In genomic region chr13:51269039-51269438, GRCh38 we compare ENCODE assay signal across 23 cellular contexts. TPM values are rescaled to one million over a fixed set of nuclear protein-coding genes. Genes with fewer than 3 reads are reported as not detected.
A peak's percentile ranks its signal among the peaks of the same experiment; 100 is the strongest.
DNase-seq lines count a peak whose midpoint lies in the region; ATAC-seq, FAIRE-seq and TF ChIP-seq lines count a peak whose summit lies in the region.
"Had no signal": no experiment of that assay in that cellular context is flagged by ENCODE, and none has a peak within 500 bp of the region (broad histone marks: within the 10 kb centered on the region; RNA-seq: fewer than 3 reads in every experiment).

No MANE protein-coding gene starts in this region.

- DNase-seq in H9 (peak; percentile 3), amniotic epithelial cell (ENCODE audit: low read depth) (peak; percentile 86), fibroblast of villous mesenchyme (ENCODE audit: low read depth) (peak; percentile 72), NCI-H2171 (lab: John Stamatoyannopoulos, UW) (no peak), GM12892 (ENCODE audit: insufficient read length) (no peak), OCI-LY7 (ENCODE audit: low spot score) (no peak), T-cell (no peak)
- DNase-seq: activated CD4-positive, alpha-beta memory T cell treated with anti-CD3 and anti-CD28 coated beads for 36 hours; activated naive CD4-positive, alpha-beta T cell treated with anti-CD3 and anti-CD28 coated beads, Interleukin-2, amount 50 U/mL, for 16 hours; activated T-cell treated with anti-CD3 and anti-CD28 coated beads, Interleukin-2, amount 50 U/mL, for 1 hour; esophagus squamous epithelium; hippocampal formation; NCI-H1930; stimulated activated CD4-positive, alpha-beta T cell treated with anti-CD3 and anti-CD28 coated beads, Interleukin-4, amount 100 ng/mL, for 4 hours had no signal

- TF ChIP-seq CTCF in H9 (conservative IDR thresholded peaks at IDR 0.05) (no peak), fibroblast of villous mesenchyme (IDR thresholded peaks at IDR 0.05; ENCODE audit: insufficient read depth, low read depth, low read length) (no peak), OCI-LY7 (conservative IDR thresholded peaks at IDR 0.05; ENCODE audit: low read length) (no peak)

- no peak overlapping the region for H2BK5ac ChIP-seq in H9 (ENCODE audit: insufficient read length, low read length)

- H2BK15ac ChIP-seq in H9 (ENCODE audit: low read depth, low read length), result no peak overlapping the region

- peaks cover 12% of the 10 kb centered on the region; the same call in 1 of the 2 replicates for H3K4me1 ChIP-seq in H9 (ENCODE audit: insufficient read depth, low read length)
- peaks cover 37% of the 10 kb centered on the region for H3K4me1 ChIP-seq in skeletal muscle satellite cell (ENCODE audit: control insufficient read depth, insufficient read depth, low read length)
- no peaks in the 10 kb centered on the region for H3K4me1 ChIP-seq in OCI-LY7 (ENCODE audit: insufficient read depth, low read length, poor library complexity, severe bottlenecking)
- H3K4me1 ChIP-seq: BLaER1 treated with 17β-estradiol and CSF1 and Interleukin-3, amounts not matched to agents 10 nM and 100 nM; esophagus squamous epithelium had no signal

- H3K4me3 ChIP-seq in fibroblast of villous mesenchyme (ENCODE audit: low read depth, low read length) (no peak overlapping the region), skeletal muscle satellite cell (ENCODE audit: low read length) (peak overlapping the region; percentile 13), OCI-LY7 (ENCODE audit: low read depth, low read length, poor library complexity, severe bottlenecking) (no peak overlapping the region)
- H3K4me3 ChIP-seq: BLaER1 treated with 17β-estradiol and CSF1 and Interleukin-3, amounts not matched to agents 10 nM and 100 nM; esophagus squamous epithelium; smooth muscle cell had no signal

- H4K8ac ChIP-seq in H9 (replicated peaks; ENCODE audit: insufficient read length, low read depth, low read length), result no peak overlapping the region

- H3K9me2 ChIP-seq in OCI-LY7 (ENCODE audit: insufficient read depth, low read length), result no peaks in the 10 kb centered on the region

- no peak overlapping the region for H4K5ac ChIP-seq in H9 (ENCODE audit: insufficient read length, low read depth, low read length)

- peaks cover 8% of the 10 kb centered on the region for H3K79me1 ChIP-seq in H9 (ENCODE audit: insufficient read depth, low read depth, low read length, poor library complexity, severe bottlenecking)

- H3K27ac Mint-ChIP-seq in H9 (peak overlapping the region in 2 of 3 experiments; percentile 49 to 79; a peak in 3 of 7 replicates), T-cell (no peak overlapping the region)
- H3K27ac Mint-ChIP-seq: activated CD4-positive, alpha-beta memory T cell treated with anti-CD3 and anti-CD28 coated beads for 36 hours; memory B cell; natural killer cell treated with Interleukin-12 subunit alpha and Interleukin-12 subunit beta and Interleukin-15 and Interleukin-18, amount 100 ng/mL, for 72 hours had no signal

- no peak overlapping the region for H3K23ac ChIP-seq in H9 (ENCODE audit: insufficient read length, low read depth, low read length)

- no peak overlapping the region for H3K14ac ChIP-seq in H9 (ENCODE audit: insufficient read depth, low read length)

- H4K91ac ChIP-seq in H9 (ENCODE audit: insufficient read length, low read depth, low read length), result no peak overlapping the region

- no peak overlapping the region for H2BK20ac ChIP-seq in H9 (ENCODE audit: low read depth, low read length, poor library complexity, severe bottlenecking)

- H2AFZ ChIP-seq in H9 (ENCODE audit: low read length), result no peak overlapping the region
- no peak overlapping the region for H2AFZ ChIP-seq in OCI-LY7 (ENCODE audit: low read length)

- no peak overlapping the region for H2BK12ac ChIP-seq in H9 (ENCODE audit: insufficient read length, low read depth, low read length)

- H3T11ph ChIP-seq in H9 (ENCODE audit: low read length), result no peak overlapping the region

- peaks cover 7 to 36% (median 19%) of the 10 kb centered on the region in 3 experiments; a peak in 6 of 7 replicates for H3K36me3 Mint-ChIP-seq in H9 (ENCODE audit: insufficient read depth in 1 of 3, low read depth in 3 of 3)
- no peaks in the 10 kb centered on the region for H3K36me3 Mint-ChIP-seq in T-cell
- H3K36me3 Mint-ChIP-seq: activated CD4-positive, alpha-beta memory T cell treated with anti-CD3 and anti-CD28 coated beads for 36 hours; memory B cell; natural killer cell treated with Interleukin-12 subunit alpha and Interleukin-12 subunit beta and Interleukin-15 and Interleukin-18, amount 100 ng/mL, for 72 hours had no signal

- H3K36me3 ChIP-seq in skeletal muscle satellite cell (ENCODE audit: insufficient read depth, low read length) (no peaks in the 10 kb centered on the region), OCI-LY7 (ENCODE audit: insufficient read depth, low read length) (no peaks in the 10 kb centered on the region)
- H3K36me3 ChIP-seq: BLaER1 treated with 17β-estradiol and CSF1 and Interleukin-3, amounts not matched to agents 10 nM and 100 nM; esophagus squamous epithelium had no signal

- FAIRE-seq in GM12892 (lab: Jason Lieb, UNC), result no peak
- FAIRE-seq: bronchial epithelial cell, keratinocyte had no signal

- H2AK5ac ChIP-seq in H9 (ENCODE audit: insufficient read length, low read length), result no peak overlapping the region

- H3K4ac ChIP-seq in H9 (ENCODE audit: low read depth, low read length), result no peak overlapping the region

- H3K9ac ChIP-seq in H9 (ENCODE audit: extremely low read depth, insufficient read length, low read length) (no peak overlapping the region), skeletal muscle satellite cell (ENCODE audit: low read depth, low read length) (no peak overlapping the region)
- H3K9ac ChIP-seq: BLaER1 treated with 17β-estradiol and CSF1 and Interleukin-3, amounts not matched to agents 10 nM and 100 nM had no signal

- H3K27ac ChIP-seq in H9 (ENCODE audit: insufficient read length, low read depth, low read length) (no peak overlapping the region), OCI-LY7 (ENCODE audit: low read depth, low read length, poor library complexity, severe bottlenecking) (no peak overlapping the region)
- H3K27ac ChIP-seq: BLaER1 treated with 17β-estradiol and CSF1 and Interleukin-3, amounts not matched to agents 10 nM and 100 nM; esophagus squamous epithelium; VCaP had no signal

- CTCF ChIA-PET in OCI-LY7 (lab: Charles Lee; ENCODE audit: unreplicated experiment), result no interaction called here
- CTCF ChIA-PET in T-cell (lab: Charles Lee), result no interaction called here

- H3K9me3 Mint-ChIP-seq in H9, result no peaks in the 10 kb centered on the region
- no peaks in the 10 kb centered on the region for H3K9me3 Mint-ChIP-seq in T-cell
- H3K9me3 Mint-ChIP-seq: activated CD4-positive, alpha-beta memory T cell treated with anti-CD3 and anti-CD28 coated beads for 36 hours; memory B cell; natural killer cell treated with Interleukin-12 subunit alpha and Interleukin-12 subunit beta and Interleukin-15 and Interleukin-18, amount 100 ng/mL, for 72 hours had no signal

- H3K79me2 ChIP-seq in H9 (ENCODE audit: insufficient read depth, low read length) (no peaks in the 10 kb centered on the region; the same call in 1 of the 2 replicates), OCI-LY7 (ENCODE audit: insufficient read depth, low read depth, low read length) (no peaks in the 10 kb centered on the region)

- no peaks in the 10 kb centered on the region for H3K9me3 ChIP-seq in H9 (ENCODE audit: control insufficient read depth, low read depth, low read length)
- H3K9me3 ChIP-seq in skeletal muscle satellite cell (replicated peaks; ENCODE audit: low read length), result no peaks in the 10 kb centered on the region
- no peaks in the 10 kb centered on the region for H3K9me3 ChIP-seq in OCI-LY7 (ENCODE audit: low read length)
- H3K9me3 ChIP-seq: BLaER1 treated with 17β-estradiol and CSF1 and Interleukin-3, amounts not matched to agents 10 nM and 100 nM; esophagus squamous epithelium had no signal

- ATAC-seq in T-cell (replicated peaks in 1 of 4), result no peak
- ATAC-seq: natural killer cell treated with Interleukin-12 subunit alpha and Interleukin-12 subunit beta and Interleukin-15 and Interleukin-18, amount 100 ng/mL, for 72 hours; Right ventricle myocardium inferior had no signal

- POLR2A ChIA-PET in OCI-LY7 (lab: Charles Lee) (interaction anchor here (0.7 kb wide), 2 partner anchors 133 to 152 kb away, joined by 3 to 4 read pairs; no protein-coding TSS in a partner anchor), T-cell (lab: Charles Lee) (no interaction called here)

- H2BK120ac ChIP-seq in H9 (ENCODE audit: low read depth, low read length, poor library complexity, severe bottlenecking), result no peak overlapping the region

- H3K27me3 ChIP-seq in H9 (ENCODE audit: insufficient read depth, low read length) (no peaks in the 10 kb centered on the region), skeletal muscle satellite cell (ENCODE audit: control insufficient read depth, insufficient read depth, low read length) (peaks cover 7% of the 10 kb centered on the region)
- H3K27me3 ChIP-seq: BLaER1 treated with 17β-estradiol and CSF1 and Interleukin-3, amounts not matched to agents 10 nM and 100 nM; esophagus squamous epithelium had no signal

- TF ChIP-seq POLR2A in GM12892 (IDR thresholded peaks at IDR 0.05; ENCODE audit: low read depth, low read length), result no peak

- intact Hi-C loops in OCI-LY7 (cut with micrococcal nuclease; ENCODE audit: unreplicated experiment), result no loop called here

- H3K27me3 Mint-ChIP-seq in H9 (ENCODE audit: low read depth) (no peaks in the 10 kb centered on the region), T-cell (peaks cover 0 to 4% of the 10 kb centered on the region in 2 donors)
- H3K27me3 Mint-ChIP-seq: natural killer cell treated with Interleukin-12 subunit alpha and Interleukin-12 subunit beta and Interleukin-15 and Interleukin-18, amount 100 ng/mL, for 72 hours had no signal

- no peak overlapping the region for H3K56ac ChIP-seq in H9 (ENCODE audit: insufficient read length, low read depth, low read length)

- H3K18ac ChIP-seq in H9 (ENCODE audit: insufficient read length, low read depth, low read length), result no peak overlapping the region

- no peaks in the 10 kb centered on the region for H4K20me1 ChIP-seq in H9 (ENCODE audit: control insufficient read depth, insufficient read depth, insufficient read length)
- no peaks in the 10 kb centered on the region for H4K20me1 ChIP-seq in OCI-LY7 (ENCODE audit: insufficient read depth, low read length)
- H4K20me1 ChIP-seq: BLaER1 treated with 17β-estradiol and CSF1 and Interleukin-3, amounts not matched to agents 10 nM and 100 nM had no signal

- H3K4me2 ChIP-seq in H9 (ENCODE audit: insufficient read depth, insufficient read length, low read length) (no peak overlapping the region), skeletal muscle satellite cell (ENCODE audit: low read length) (peak overlapping the region; percentile 50), OCI-LY7 (ENCODE audit: low read length) (no peak overlapping the region)
- H3K4me2 ChIP-seq: BLaER1 treated with 17β-estradiol and CSF1 and Interleukin-3, amounts not matched to agents 10 nM and 100 nM; smooth muscle cell had no signal

- H3K23me2 ChIP-seq in H9 (ENCODE audit: insufficient read length, low read depth, low read length, poor library complexity, severe bottlenecking), result no peaks in the 10 kb centered on the region

- H3K4me1 Mint-ChIP-seq in H9, result peaks cover 33 to 37% of the 10 kb centered on the region in 2 experiments
- H3K4me1 Mint-ChIP-seq in T-cell, result no peaks in the 10 kb centered on the region
- H3K4me1 Mint-ChIP-seq: memory B cell had no signal

- no TSS peak for BruUV-seq in OCI-LY7 (replicated peaks; lab: Mats Ljungman, UMichigan)

- H3K4me3 Mint-ChIP-seq in H9 (no peak overlapping the region), T-cell (no peak overlapping the region)
- H3K4me3 Mint-ChIP-seq: activated CD4-positive, alpha-beta memory T cell treated with anti-CD3 and anti-CD28 coated beads for 36 hours; memory B cell; natural killer cell treated with Interleukin-12 subunit alpha and Interleukin-12 subunit beta and Interleukin-15 and Interleukin-18, amount 100 ng/mL, for 72 hours had no signal

RNA-seq across cellular contexts. Expression of gene FAM124A, which starts 46.8 kb away (rescaled TPM):
- 40.1 and 41.9 TPM in 2 replicates for total RNA-seq in H9 (2021)
- total RNA-seq in fibroblast of villous mesenchyme, result 10.0 and 25.0 TPM in 2 replicates
- total RNA-seq in skeletal muscle satellite cell (2012; rRNA removed), result 0.51 and 0.87 TPM in 2 replicates
- not detected for polyA plus RNA-seq in GM12892 (2012; ENCODE audit: missing spikeins)
- not detected in 2 replicates for total RNA-seq in OCI-LY7 (2014; rRNA removed; shearing (Covaris generic))
- 0.44 and 0.48 TPM in 2 replicates for total RNA-seq in OCI-LY7 (2022)
- total RNA-seq in T-cell, result under 1 TPM in 1 of 5 donors, not detected in 4; 0.09 TPM
- total RNA-seq: bronchial epithelial cell; natural killer cell treated with Interleukin-12 subunit alpha and Interleukin-12 subunit beta and Interleukin-15 and Interleukin-18, amount 100 ng/mL, for 72 hours; smooth muscle cell had no signal

Comparison
In these comparisons a context has a peak if more than half of its experiments do, and no peak if none do; other contexts are left out.
1. DNase-seq: peak in H9 (single experiment), amniotic epithelial cell (single experiment) and fibroblast of villous mesenchyme (single experiment); none in NCI-H2171 (single experiment), GM12892 (single experiment), OCI-LY7 (single experiment) and T-cell (0 of 34).
2. H3K27ac Mint-ChIP-seq: peak in H9 (2 of 3); none in T-cell (0 of 2).